1 cellular context compared by ENCODE assay signal in genomic region chr7:106127984-106128780, GRCh38.
TF ChIP-seq lines count a peak whose summit lies in the region.

No MANE protein-coding gene starts in this region.

TF ChIP-seq in H1, 55 proteins besides CTCF, POLR2A, EP300 and RAD21 (continued from another document):
- TF ChIP-seq ATF3 (IDR thresholded peaks at IDR 0.05; ENCODE audit: insufficient read depth, low read depth, low read length) (no peak), CHD1 (IDR thresholded peaks at IDR 0.05; ENCODE audit: low read depth, low read length) (no peak), TAF7 (optimal IDR thresholded peaks at IDR 0.05; ENCODE audit: borderline replicate concordance, low read depth, low read length) (no peak), JUN (IDR thresholded peaks at IDR 0.05; ENCODE audit: low read depth, low read length) (no peak), SP4 (IDR thresholded peaks at IDR 0.05; ENCODE audit: low read length) (no peak), BACH1 (IDR thresholded peaks at IDR 0.05; ENCODE audit: low read length) (no peak), HDAC2 (IDR thresholded peaks at IDR 0.05; ENCODE audit: borderline replicate concordance in 1 of 2, low read depth in 2 of 2, low read length in 2 of 2) (no peak), JUND (IDR thresholded peaks at IDR 0.05; ENCODE audit: low read length) (no peak), GABPA (IDR thresholded peaks at IDR 0.05; ENCODE audit: borderline replicate concordance, insufficient read depth, low read length) (no peak), SP1 (IDR thresholded peaks at IDR 0.05; ENCODE audit: low read depth, low read length) (no peak), ASH2L (IDR thresholded peaks at IDR 0.05; ENCODE audit: low read length) (no peak)
TF ChIP-seq in H1: peak in this region for 0.
